Comparison of ENCODE assay signal across 8 cellular contexts in genomic region chr17:6656797-6657632, GRCh38. TPM values are rescaled to one million over a fixed set of nuclear protein-coding genes. Genes with fewer than 3 reads are reported as not detected.
DNase-seq lines count a peak whose midpoint lies in the region; ATAC-seq and TF ChIP-seq lines count a peak whose summit lies in the region.
"Not testable (repeated sequence)": the region's sequence is repeated elsewhere in the genome, so short reads cannot be mapped to it uniquely, and the experiment has no call there.
"Had no signal": no experiment of that assay in that cellular context is flagged by ENCODE, and none has a peak within 500 bp of the region (broad histone marks: within the 10 kb centered on the region; RNA-seq: fewer than 3 reads in every experiment).

No MANE protein-coding gene starts in this region.

- 3% methylated on average over 51 of the region's 55 CpGs for WGBS in smooth muscle cell (ENCODE audit: low lambda C conversion rate)

- not testable (repeated sequence) for H3F3A ChIP-seq in smooth muscle cell (ENCODE audit: low read depth)

- not testable (repeated sequence) for H3K4me3 ChIP-seq in BLaER1 treated with 17β-estradiol and CSF1 and Interleukin-3, amounts not matched to agents 10 nM and 100 nM
- peak overlapping the region; percentile 25 for H3K4me3 ChIP-seq in iPS-11a (ENCODE audit: low read depth, low read length)
- peak overlapping the region; percentile 35 for H3K4me3 ChIP-seq in smooth muscle cell

- peaks cover 53 to 71% (median 65%) of the 10 kb centered on the region in 11 experiments for H3K27me3 ChIP-seq in BLaER1 treated with 17β-estradiol and CSF1 and Interleukin-3, amounts not matched to agents 10 nM and 100 nM
- H3K27me3 ChIP-seq in smooth muscle cell (ENCODE audit: low read depth) = peaks cover 80% of the 10 kb centered on the region

- ATAC-seq in HG02798 (IDR thresholded peaks at IDR 0.05; ENCODE audit: poor library complexity, unreplicated experiment) = peak; percentile 36

- not testable (repeated sequence) for H2AFZ ChIP-seq in smooth muscle cell (ENCODE audit: low read depth)

- DNase-seq in T-helper 1 cell = peak in 3 of 5 donors; percentile 52 to 74 (median 54)
- DNase-seq in activated naive CD4-positive, alpha-beta T cell (lab: John Stamatoyannopoulos, UW) = peak in 3 of 4 experiments; percentile 28 to 61 (median 29)
- DNase-seq in smooth muscle cell (lab: John Stamatoyannopoulos, UW; ENCODE audit: unreplicated experiment) = not testable (repeated sequence)

- H3K4me2 ChIP-seq in BLaER1 treated with 17β-estradiol and CSF1 and Interleukin-3, amounts not matched to agents 10 nM and 100 nM = peak overlapping the region; percentile 15 to 61 (median 42); a peak in 18 of 22 replicates
- peak overlapping the region; percentile 75 for H3K4me2 ChIP-seq in smooth muscle cell

- H3K27ac ChIP-seq in BLaER1 treated with 17β-estradiol and CSF1 and Interleukin-3, amounts not matched to agents 10 nM and 100 nM; smooth muscle cell (ENCODE audit: low read depth): not testable (repeated sequence)

- H3K9me3 ChIP-seq in BLaER1 treated with 17β-estradiol and CSF1 and Interleukin-3, amounts not matched to agents 10 nM and 100 nM (replicated peaks in 1 of 11); smooth muscle cell (replicated peaks; ENCODE audit: low read depth): not testable (repeated sequence)

- not testable (repeated sequence) for H3K79me2 ChIP-seq in smooth muscle cell (ENCODE audit: low read depth)

- peaks cover 0 to 19% (median 8%) of the 10 kb centered on the region in 11 experiments; a peak in 10 of 22 replicates for H4K20me1 ChIP-seq in BLaER1 treated with 17β-estradiol and CSF1 and Interleukin-3, amounts not matched to agents 10 nM and 100 nM
- not testable (repeated sequence) for H4K20me1 ChIP-seq in smooth muscle cell (ENCODE audit: low read depth)

- H3K36me3 ChIP-seq in BLaER1 treated with 17β-estradiol and CSF1 and Interleukin-3, amounts not matched to agents 10 nM and 100 nM; smooth muscle cell (ENCODE audit: low read depth): not testable (repeated sequence)

- peaks cover 53 to 70% (median 60%) of the 10 kb centered on the region in 10 experiments for H3K4me1 ChIP-seq in BLaER1 treated with 17β-estradiol and CSF1 and Interleukin-3, amounts not matched to agents 10 nM and 100 nM
- H3K4me1 ChIP-seq in smooth muscle cell (ENCODE audit: low read depth) = peaks cover 24% of the 10 kb centered on the region

- not testable (repeated sequence) for H3K9ac ChIP-seq in BLaER1 treated with 17β-estradiol and CSF1 and Interleukin-3, amounts not matched to agents 10 nM and 100 nM; smooth muscle cell (ENCODE audit: low read depth)

- not testable (repeated sequence) for TF ChIP-seq CTCF in smooth muscle cell (IDR thresholded peaks at IDR 0.05; ENCODE audit: borderline replicate concordance, insufficient read depth, poor library complexity, severe bottlenecking)

RNA-seq across cellular contexts. Expression of gene C17orf100, which starts 5.5 kb away (rescaled TPM):
- 3.3 and 5.5 TPM in 2 replicates for total RNA-seq in smooth muscle cell
- 5.8 and 6.5 TPM in 2 replicates for polyA plus RNA-seq in smooth muscle cell

RNA-seq across cellular contexts. Expression of gene MED31, which starts 5.6 kb away (rescaled TPM):
- total RNA-seq in smooth muscle cell = 13.7 and 26.3 TPM in 2 replicates
- polyA plus RNA-seq in smooth muscle cell = 57.5 and 59.1 TPM in 2 replicates

RNA-seq across cellular contexts. Expression of gene TXNDC17, which starts 16.2 kb away (rescaled TPM):
- 132 and 363 TPM in 2 replicates for total RNA-seq in smooth muscle cell
- 431 and 468 TPM in 2 replicates for polyA plus RNA-seq in smooth muscle cell

RNA-seq across cellular contexts. Expression of gene KIAA0753, which starts 16.5 kb away (rescaled TPM):
- total RNA-seq in smooth muscle cell = 15.0 and 22.0 TPM in 2 replicates
- polyA plus RNA-seq in smooth muscle cell = 4.9 and 6.3 TPM in 2 replicates

RNA-seq across cellular contexts. Expression of gene SLC13A5, which starts 56.2 kb away (rescaled TPM):
- total RNA-seq in smooth muscle cell = 2.3 and 4.3 TPM in 2 replicates
- 0.22 TPM in 1 of 2 replicates, not detected in the other for polyA plus RNA-seq in smooth muscle cell
- total RNA-seq: GM23248, pulmonary artery endothelial cell had no signal
- polyA plus RNA-seq: GM23248 had no signal
